In the genomic region with DNA sequence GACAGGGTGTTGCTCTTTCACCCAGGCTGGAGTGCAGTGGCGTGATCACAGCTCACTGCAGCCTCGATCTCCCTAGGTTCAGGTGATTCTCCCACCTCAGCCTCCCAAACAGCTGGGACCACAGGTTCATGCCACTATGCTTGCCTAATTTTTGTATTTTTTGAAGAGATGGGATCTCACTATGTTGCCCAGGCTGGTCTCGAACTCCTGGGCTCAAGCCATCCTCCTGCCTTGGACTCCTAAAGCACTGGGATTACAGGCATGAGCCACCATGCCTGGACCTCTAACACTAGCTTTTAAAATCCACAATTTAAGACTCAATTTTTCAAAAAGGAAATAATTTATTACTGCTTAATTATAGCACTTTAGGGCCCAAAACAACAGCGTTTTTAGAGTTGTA, we compare ENCODE assay signal across 11 cellular contexts.
"Had no signal": no experiment of that assay in that cellular context is flagged by ENCODE, and none has a peak within 500 bp of the region (broad histone marks: within the 10 kb centered on the region; RNA-seq: fewer than 3 reads in every experiment).

No MANE protein-coding gene starts in this region.

- FAIRE-seq: H1, H54 had no signal

- H3K4me3 Mint-ChIP-seq: GM23338, H9, HFFc6 had no signal

- H3K9ac ChIP-seq: GM23248 had no signal

- H3K27ac Mint-ChIP-seq: GM23338, H9, HFFc6 had no signal

- H3K9me3 Mint-ChIP-seq: GM23338, H9, HFFc6 had no signal

- DNase-seq: GM23248, GOT3, H7, H9, HCEC 1CT, HFFc6 had no signal

- H3K4me3 ChIP-seq: GM23248, GM23338, HAP-1 had no signal

- ATAC-seq: GM23338, HCT116 had no signal

- H3K9me3 ChIP-seq: HAP-1 had no signal

- H3K4me1 ChIP-seq: HAP-1 had no signal

- H2AFZ ChIP-seq: GM23248, GM23338 had no signal

- H3K27ac ChIP-seq: GM23248 had no signal

- H3K4me2 ChIP-seq: GM23338 had no signal

- H3K4me1 Mint-ChIP-seq: GM23338, H9 had no signal
